ENCODE assay signal across 1 cellular context in the genomic region with DNA sequence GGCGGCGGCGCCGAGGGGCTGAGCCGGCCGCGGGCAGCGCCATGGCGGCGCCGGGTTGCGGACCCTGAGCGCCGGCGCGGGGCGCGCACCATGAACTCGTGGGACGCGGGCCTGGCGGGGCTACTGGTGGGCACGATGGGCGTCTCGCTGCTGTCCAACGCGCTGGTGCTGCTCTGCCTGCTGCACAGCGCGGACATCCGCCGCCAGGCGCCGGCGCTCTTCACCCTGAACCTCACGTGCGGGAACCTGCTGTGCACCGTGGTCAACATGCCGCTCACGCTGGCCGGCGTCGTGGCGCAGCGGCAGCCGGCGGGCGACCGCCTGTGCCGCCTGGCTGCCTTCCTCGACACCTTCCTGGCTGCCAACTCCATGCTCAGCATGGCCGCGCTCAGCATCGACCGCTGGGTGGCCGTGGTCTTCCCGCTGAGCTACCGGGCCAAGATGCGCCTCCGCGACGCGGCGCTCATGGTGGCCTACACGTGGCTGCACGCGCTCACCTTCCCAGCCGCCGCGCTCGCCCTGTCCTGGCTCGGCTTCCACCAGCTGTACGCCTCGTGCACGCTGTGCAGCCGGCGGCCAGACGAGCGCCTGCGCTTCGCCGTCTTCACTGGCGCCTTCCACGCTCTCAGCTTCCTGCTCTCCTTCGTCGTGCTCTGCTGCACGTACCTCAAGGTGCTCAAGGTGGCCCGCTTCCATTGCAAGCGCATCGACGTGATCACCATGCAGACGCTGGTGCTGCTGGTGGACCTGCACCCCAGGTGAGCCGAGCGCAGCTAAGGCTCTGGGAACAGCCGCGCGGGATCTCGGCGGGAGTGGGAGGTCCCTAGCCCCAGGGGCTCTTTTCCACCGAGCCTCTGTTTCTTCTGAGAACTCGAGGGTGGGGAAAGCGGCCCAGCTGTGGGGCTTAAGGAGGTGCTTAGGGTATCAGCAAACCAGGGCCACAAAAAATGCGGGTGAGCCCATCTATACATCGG.
TF ChIP-seq lines count a peak whose summit lies in the region.

GPR26 (plus strand) TSS at position 38 of the 974 bp plus-strand sequence; CDS start at position 91, 53 bp downstream.

TF ChIP-seq in WTC11, 78 proteins besides CTCF, POLR2A, EP300 and RAD21 (continued from another document and continues in another):
- TF ChIP-seq NFE2L1 (CRISPR knock-in tag; IDR thresholded peaks at IDR 0.05): peak; percentile 98
- TF ChIP-seq PRDM15 (CRISPR knock-in tag; IDR thresholded peaks at IDR 0.05): peak; percentile 74
- TF ChIP-seq CBFB (CRISPR knock-in tag; IDR thresholded peaks at IDR 0.05; ENCODE audit: low read depth): peak; percentile 80; the same call in 1 of the 2 replicates
- TF ChIP-seq ELF4 (CRISPR knock-in tag; IDR thresholded peaks at IDR 0.05; ENCODE audit: low read depth): peak; percentile 98
- TF ChIP-seq NR2C2 (CRISPR knock-in tag; IDR thresholded peaks at IDR 0.05): peak; percentile 89
- TF ChIP-seq GABPB1 (CRISPR knock-in tag; IDR thresholded peaks at IDR 0.05): no peak
- TF ChIP-seq JUN (CRISPR knock-in tag; IDR thresholded peaks at IDR 0.05): peak; percentile 98
- TF ChIP-seq, protein P1, sequence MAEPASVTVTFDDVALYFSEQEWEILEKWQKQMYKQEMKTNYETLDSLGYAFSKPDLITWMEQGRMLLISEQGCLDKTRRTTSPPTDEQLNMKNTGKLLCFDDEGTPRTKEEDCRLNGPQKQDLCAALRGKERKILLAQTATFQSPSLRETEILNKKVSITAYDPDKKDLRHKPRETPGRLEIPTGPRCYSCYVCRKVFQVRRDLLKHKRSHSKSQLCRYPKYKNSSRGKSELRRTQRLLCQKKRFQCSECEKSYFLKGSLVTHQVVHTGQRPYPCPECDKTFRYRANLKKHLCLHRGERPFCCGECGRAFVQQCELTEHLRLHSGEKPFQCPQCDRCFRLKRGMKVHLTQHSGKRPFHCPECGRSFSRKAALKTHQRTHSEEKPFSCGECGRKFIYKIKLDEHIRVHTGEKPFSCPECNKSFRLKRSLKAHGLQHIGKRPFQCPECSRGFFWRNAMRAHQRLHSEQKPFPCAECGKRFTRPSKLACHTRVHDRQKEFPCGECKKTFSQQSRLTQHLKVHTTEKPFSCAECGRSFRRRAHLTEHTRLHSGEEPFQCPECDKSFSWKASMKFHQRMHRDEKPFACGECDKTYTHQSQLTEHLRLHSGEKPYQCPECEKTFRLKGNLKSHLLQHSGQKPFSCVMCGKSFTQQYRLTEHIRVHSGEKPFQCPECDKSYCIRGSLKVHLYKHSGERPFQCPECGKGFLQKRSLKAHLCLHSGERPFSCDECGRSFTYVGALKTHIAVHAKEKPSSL (CRISPR knock-in tag; conservative IDR thresholded peaks at IDR 0.05): no peak
- TF ChIP-seq ZNF263 (CRISPR knock-in tag; IDR thresholded peaks at IDR 0.05; ENCODE audit: low read depth): peak; percentile 87
- TF ChIP-seq GTF2I (CRISPR knock-in tag; conservative IDR thresholded peaks at IDR 0.05): no peak
- TF ChIP-seq, protein P2, sequence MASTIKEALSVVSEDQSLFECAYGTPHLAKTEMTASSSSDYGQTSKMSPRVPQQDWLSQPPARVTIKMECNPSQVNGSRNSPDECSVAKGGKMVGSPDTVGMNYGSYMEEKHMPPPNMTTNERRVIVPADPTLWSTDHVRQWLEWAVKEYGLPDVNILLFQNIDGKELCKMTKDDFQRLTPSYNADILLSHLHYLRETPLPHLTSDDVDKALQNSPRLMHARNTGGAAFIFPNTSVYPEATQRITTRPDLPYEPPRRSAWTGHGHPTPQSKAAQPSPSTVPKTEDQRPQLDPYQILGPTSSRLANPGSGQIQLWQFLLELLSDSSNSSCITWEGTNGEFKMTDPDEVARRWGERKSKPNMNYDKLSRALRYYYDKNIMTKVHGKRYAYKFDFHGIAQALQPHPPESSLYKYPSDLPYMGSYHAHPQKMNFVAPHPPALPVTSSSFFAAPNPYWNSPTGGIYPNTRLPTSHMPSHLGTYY (CRISPR knock-in tag; IDR thresholded peaks at IDR 0.05): no peak
- peak; percentile 98 for TF ChIP-seq TCF7 (CRISPR knock-in tag; IDR thresholded peaks at IDR 0.05; ENCODE audit: low read depth)
- peak; percentile 96 for TF ChIP-seq ZNF138 (CRISPR knock-in tag; conservative IDR thresholded peaks at IDR 0.05)
- TF ChIP-seq ZNF219 (CRISPR knock-in tag; IDR thresholded peaks at IDR 0.05; ENCODE audit: borderline replicate concordance): peak; percentile 98
- no peak for TF ChIP-seq STAT6 (CRISPR knock-in tag; conservative IDR thresholded peaks at IDR 0.05; ENCODE audit: low read depth)
- TF ChIP-seq, protein P3, sequence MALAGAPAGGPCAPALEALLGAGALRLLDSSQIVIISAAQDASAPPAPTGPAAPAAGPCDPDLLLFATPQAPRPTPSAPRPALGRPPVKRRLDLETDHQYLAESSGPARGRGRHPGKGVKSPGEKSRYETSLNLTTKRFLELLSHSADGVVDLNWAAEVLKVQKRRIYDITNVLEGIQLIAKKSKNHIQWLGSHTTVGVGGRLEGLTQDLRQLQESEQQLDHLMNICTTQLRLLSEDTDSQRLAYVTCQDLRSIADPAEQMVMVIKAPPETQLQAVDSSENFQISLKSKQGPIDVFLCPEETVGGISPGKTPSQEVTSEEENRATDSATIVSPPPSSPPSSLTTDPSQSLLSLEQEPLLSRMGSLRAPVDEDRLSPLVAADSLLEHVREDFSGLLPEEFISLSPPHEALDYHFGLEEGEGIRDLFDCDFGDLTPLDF (CRISPR knock-in tag; IDR thresholded peaks at IDR 0.05): peak; percentile 97
- peak; percentile 98 for TF ChIP-seq SMAD4 (CRISPR knock-in tag; IDR thresholded peaks at IDR 0.05)
- TF ChIP-seq RELA (CRISPR knock-in tag; IDR thresholded peaks at IDR 0.05; ENCODE audit: borderline replicate concordance): peak; percentile 98
- TF ChIP-seq, protein P4, sequence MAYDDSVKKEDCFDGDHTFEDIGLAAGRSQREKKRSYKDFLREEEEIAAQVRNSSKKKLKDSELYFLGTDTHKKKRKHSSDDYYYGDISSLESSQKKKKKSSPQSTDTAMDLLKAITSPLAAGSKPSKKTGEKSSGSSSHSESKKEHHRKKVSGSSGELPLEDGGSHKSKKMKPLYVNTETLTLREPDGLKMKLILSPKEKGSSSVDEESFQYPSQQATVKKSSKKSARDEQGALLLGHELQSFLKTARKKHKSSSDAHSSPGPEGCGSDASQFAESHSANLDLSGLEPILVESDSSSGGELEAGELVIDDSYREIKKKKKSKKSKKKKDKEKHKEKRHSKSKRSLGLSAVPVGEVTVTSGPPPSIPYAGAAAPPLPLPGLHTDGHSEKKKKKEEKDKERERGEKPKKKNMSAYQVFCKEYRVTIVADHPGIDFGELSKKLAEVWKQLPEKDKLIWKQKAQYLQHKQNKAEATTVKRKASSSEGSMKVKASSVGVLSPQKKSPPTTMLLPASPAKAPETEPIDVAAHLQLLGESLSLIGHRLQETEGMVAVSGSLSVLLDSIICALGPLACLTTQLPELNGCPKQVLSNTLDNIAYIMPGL (CRISPR knock-in tag; IDR thresholded peaks at IDR 0.05): peak; percentile 94
- peak; percentile 94 for TF ChIP-seq IRF2 (CRISPR knock-in tag; IDR thresholded peaks at IDR 0.05; ENCODE audit: borderline replicate concordance, low read depth)
- no peak for TF ChIP-seq KAT7 (CRISPR knock-in tag; IDR thresholded peaks at IDR 0.05; ENCODE audit: borderline replicate concordance)
- peak; percentile 85 for TF ChIP-seq USF1 (CRISPR knock-in tag; IDR thresholded peaks at IDR 0.05)
- TF ChIP-seq TEAD4 (CRISPR knock-in tag; IDR thresholded peaks at IDR 0.05): peak; percentile 97
- TF ChIP-seq GRHL2 (CRISPR knock-in tag; IDR thresholded peaks at IDR 0.05; ENCODE audit: insufficient replicate concordance, severe bottlenecking): no peak
- TF ChIP-seq ETV6 (CRISPR knock-in tag; IDR thresholded peaks at IDR 0.05): peak; percentile 98
- peak; percentile 98 for TF ChIP-seq MYBL2 (CRISPR knock-in tag; IDR thresholded peaks at IDR 0.05)
- TF ChIP-seq, protein P5, sequence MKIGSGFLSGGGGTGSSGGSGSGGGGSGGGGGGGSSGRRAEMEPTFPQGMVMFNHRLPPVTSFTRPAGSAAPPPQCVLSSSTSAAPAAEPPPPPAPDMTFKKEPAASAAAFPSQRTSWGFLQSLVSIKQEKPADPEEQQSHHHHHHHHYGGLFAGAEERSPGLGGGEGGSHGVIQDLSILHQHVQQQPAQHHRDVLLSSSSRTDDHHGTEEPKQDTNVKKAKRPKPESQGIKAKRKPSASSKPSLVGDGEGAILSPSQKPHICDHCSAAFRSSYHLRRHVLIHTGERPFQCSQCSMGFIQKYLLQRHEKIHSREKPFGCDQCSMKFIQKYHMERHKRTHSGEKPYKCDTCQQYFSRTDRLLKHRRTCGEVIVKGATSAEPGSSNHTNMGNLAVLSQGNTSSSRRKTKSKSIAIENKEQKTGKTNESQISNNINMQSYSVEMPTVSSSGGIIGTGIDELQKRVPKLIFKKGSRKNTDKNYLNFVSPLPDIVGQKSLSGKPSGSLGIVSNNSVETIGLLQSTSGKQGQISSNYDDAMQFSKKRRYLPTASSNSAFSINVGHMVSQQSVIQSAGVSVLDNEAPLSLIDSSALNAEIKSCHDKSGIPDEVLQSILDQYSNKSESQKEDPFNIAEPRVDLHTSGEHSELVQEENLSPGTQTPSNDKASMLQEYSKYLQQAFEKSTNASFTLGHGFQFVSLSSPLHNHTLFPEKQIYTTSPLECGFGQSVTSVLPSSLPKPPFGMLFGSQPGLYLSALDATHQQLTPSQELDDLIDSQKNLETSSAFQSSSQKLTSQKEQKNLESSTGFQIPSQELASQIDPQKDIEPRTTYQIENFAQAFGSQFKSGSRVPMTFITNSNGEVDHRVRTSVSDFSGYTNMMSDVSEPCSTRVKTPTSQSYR (CRISPR knock-in tag; IDR thresholded peaks at IDR 0.05): peak; percentile 95
- 0 out of 2 replicates have a peak, but pooled peaks have one; percentile 72 for TF ChIP-seq MLX (CRISPR knock-in tag; IDR thresholded peaks at IDR 0.05)
- TF ChIP-seq ZNF416 (CRISPR knock-in tag; IDR thresholded peaks at IDR 0.05): no peak
- TF ChIP-seq, protein P6, sequence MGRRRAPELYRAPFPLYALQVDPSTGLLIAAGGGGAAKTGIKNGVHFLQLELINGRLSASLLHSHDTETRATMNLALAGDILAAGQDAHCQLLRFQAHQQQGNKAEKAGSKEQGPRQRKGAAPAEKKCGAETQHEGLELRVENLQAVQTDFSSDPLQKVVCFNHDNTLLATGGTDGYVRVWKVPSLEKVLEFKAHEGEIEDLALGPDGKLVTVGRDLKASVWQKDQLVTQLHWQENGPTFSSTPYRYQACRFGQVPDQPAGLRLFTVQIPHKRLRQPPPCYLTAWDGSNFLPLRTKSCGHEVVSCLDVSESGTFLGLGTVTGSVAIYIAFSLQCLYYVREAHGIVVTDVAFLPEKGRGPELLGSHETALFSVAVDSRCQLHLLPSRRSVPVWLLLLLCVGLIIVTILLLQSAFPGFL (CRISPR knock-in tag; IDR thresholded peaks at IDR 0.05; ENCODE audit: borderline replicate concordance): peak; percentile 92; the same call in 1 of the 2 replicates
- TF ChIP-seq FOXJ3 (CRISPR knock-in tag; IDR thresholded peaks at IDR 0.05; ENCODE audit: borderline replicate concordance): peak; percentile 94
- peak; percentile 94 for TF ChIP-seq E2F5 (CRISPR knock-in tag; IDR thresholded peaks at IDR 0.05)
